ENCODE assay signal across 18 cellular contexts in the genomic region with DNA sequence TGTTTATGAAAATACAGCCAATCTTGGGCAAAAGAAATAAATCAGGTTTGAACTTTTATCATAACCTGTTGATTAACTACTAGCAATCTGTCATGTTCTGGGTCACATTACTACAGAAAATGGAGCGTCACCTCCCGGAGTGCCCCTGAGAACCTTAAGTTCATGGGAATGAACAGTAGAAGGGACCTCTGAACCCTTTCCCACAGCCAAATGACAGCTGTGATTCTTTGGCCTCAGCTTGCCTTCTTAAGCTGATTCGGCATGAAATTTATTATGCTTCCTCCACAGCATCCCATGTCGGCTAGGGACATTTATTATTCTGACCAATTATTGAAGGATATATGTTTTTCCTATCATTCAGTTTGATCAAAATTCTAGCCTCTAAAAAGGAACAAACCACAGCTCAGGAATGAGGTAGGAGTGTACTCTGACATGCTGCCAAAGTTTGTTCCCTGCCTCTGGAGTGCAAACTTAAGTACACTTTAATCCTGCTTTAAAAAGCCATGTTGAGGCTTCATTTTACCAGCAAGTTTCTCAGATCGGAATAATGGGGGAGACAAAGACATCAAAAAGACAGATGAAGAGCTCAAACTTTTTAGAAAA.
DNase-seq lines count a peak whose midpoint lies in the region; ATAC-seq, FAIRE-seq and TF ChIP-seq lines count a peak whose summit lies in the region.
"Had no signal": no experiment of that assay in that cellular context is flagged by ENCODE, and none has a peak within 500 bp of the region (broad histone marks: within the 10 kb centered on the region; RNA-seq: fewer than 3 reads in every experiment).

No MANE protein-coding gene starts in this region.

- no peak overlapping the region for H2AFZ ChIP-seq in astrocyte (ENCODE audit: low read depth, low read length)

- CTCF ChIA-PET in A673 (lab: Charles Lee) = no interaction called here

- DNase-seq in A673 (ENCODE audit: low spot score) (peak; percentile 43), astrocyte (ENCODE audit: low read depth) (peak; percentile 72), fibroblast of the conjunctiva (ENCODE audit: low read depth) (peak; percentile 18), osteocyte (ENCODE audit: extremely low spot score, unreplicated experiment) (no peak), COLO829 (ENCODE audit: low spot score) (no peak)
- DNase-seq in stimulated activated CD4-positive, alpha-beta T cell treated with anti-CD3 and anti-CD28 coated beads, Interleukin-2, amount 100 ng/mL, for 24 hours = no peak
- DNase-seq: effector CD4-positive, alpha-beta T cell; GOT3; islet precursor cell; Karpas-422; NCI-H524 treated with DMSO at 0.1 percent for 48 hours had no signal

- no peak overlapping the region for H3K4me3 ChIP-seq in A673 (ENCODE audit: low read depth, low read length, poor library complexity, severe bottlenecking)
- no peak overlapping the region for H3K4me3 ChIP-seq in astrocyte (ENCODE audit: insufficient read depth, low read depth, low read length)
- H3K4me3 ChIP-seq: skin epidermis had no signal

- no peaks in the 10 kb centered on the region for H3K36me3 ChIP-seq in A673 (ENCODE audit: insufficient read depth, low read length, poor library complexity, severe bottlenecking)
- no peaks in the 10 kb centered on the region for H3K36me3 ChIP-seq in astrocyte (ENCODE audit: insufficient read depth, low read length)

- TF ChIP-seq CTCF in A673 (conservative IDR thresholded peaks at IDR 0.05; ENCODE audit: low read depth, low read length) (no peak), astrocyte (IDR thresholded peaks at IDR 0.05; ENCODE audit: insufficient read depth, low read depth, low read length) (no peak), osteocyte (IDR thresholded peaks at IDR 0.05) (no peak)

- no TSS peak for BruUV-seq in A673 (replicated peaks; lab: Mats Ljungman, UMichigan)

- H3K4me3 Mint-ChIP-seq in astrocyte (ENCODE audit: unreplicated experiment) (no peak overlapping the region), osteocyte (ENCODE audit: unreplicated experiment) (no peak overlapping the region)
- H3K4me3 Mint-ChIP-seq: naive thymus-derived CD4-positive, alpha-beta T cell had no signal

- FAIRE-seq in astrocyte (lab: Jason Lieb, UNC) = no peak

- H4K20me1 ChIP-seq in astrocyte (ENCODE audit: insufficient read depth, low read length) = no peaks in the 10 kb centered on the region

- POLR2A ChIA-PET in A673 (lab: Charles Lee; ENCODE audit: low non-redundant PET) = no interaction called here

- H3K27ac Mint-ChIP-seq in astrocyte (ENCODE audit: unreplicated experiment) (peak overlapping the region; percentile 2), osteocyte (ENCODE audit: unreplicated experiment) (peak overlapping the region; percentile 58)
- H3K27ac Mint-ChIP-seq: naive thymus-derived CD4-positive, alpha-beta T cell had no signal

- intact Hi-C loops in A673 (cut with micrococcal nuclease; ENCODE audit: unreplicated experiment) = no loop called here

- H3K9ac ChIP-seq in astrocyte (ENCODE audit: low read length) = no peak overlapping the region

- ATAC-seq in GM21367 (IDR thresholded peaks at IDR 0.05; ENCODE audit: unreplicated experiment) (no peak), SK-N-SH treated with all-trans-retinoic acid at 6 μM for 48 hours (no peak)
- ATAC-seq: activated CD4-positive, CD25-positive, alpha-beta regulatory T cell treated with anti-CD3 and anti-CD28 coated beads, Interleukin-2, amount 50 U/mL, for 24 hours; naive thymus-derived CD4-positive, alpha-beta T cell; Panc1 had no signal

- H3K9me3 ChIP-seq in A673 (ENCODE audit: low read depth, low read length, poor library complexity, severe bottlenecking) (no peaks in the 10 kb centered on the region), astrocyte (ENCODE audit: insufficient read depth, low read depth, low read length) (no peaks in the 10 kb centered on the region)

- H3K27ac ChIP-seq in A673 (ENCODE audit: low read depth, low read length, poor library complexity, severe bottlenecking) (no peak overlapping the region), astrocyte (ENCODE audit: low read depth, low read length) (no peak overlapping the region)
- H3K27ac ChIP-seq: HL-60, skin epidermis had no signal

- peaks cover 26% of the 10 kb centered on the region for H3K4me1 ChIP-seq in A673 (ENCODE audit: insufficient read depth, low read length, poor library complexity, severe bottlenecking)
- H3K4me1 ChIP-seq in astrocyte (ENCODE audit: insufficient read depth, low read length) = peaks cover 6% of the 10 kb centered on the region

- peaks cover 13% of the 10 kb centered on the region for H3K4me1 Mint-ChIP-seq in astrocyte (ENCODE audit: low read depth, unreplicated experiment)
- H3K4me1 Mint-ChIP-seq in osteocyte (ENCODE audit: unreplicated experiment) = peaks cover 31% of the 10 kb centered on the region
- H3K4me1 Mint-ChIP-seq: naive thymus-derived CD4-positive, alpha-beta T cell had no signal

- H3K36me3 Mint-ChIP-seq in astrocyte (ENCODE audit: low read depth, unreplicated experiment) (no peaks in the 10 kb centered on the region), osteocyte (ENCODE audit: unreplicated experiment) (no peaks in the 10 kb centered on the region)
- H3K36me3 Mint-ChIP-seq: naive thymus-derived CD4-positive, alpha-beta T cell had no signal

- no peaks in the 10 kb centered on the region for H3K27me3 Mint-ChIP-seq in astrocyte (ENCODE audit: low read depth, unreplicated experiment)
- H3K27me3 Mint-ChIP-seq in osteocyte (ENCODE audit: unreplicated experiment) = no peaks in the 10 kb centered on the region
- H3K27me3 Mint-ChIP-seq: naive thymus-derived CD4-positive, alpha-beta T cell had no signal

- H3K27me3 ChIP-seq in A673 (replicated peaks; ENCODE audit: insufficient read depth, low read depth, low read length, poor library complexity) (no peaks in the 10 kb centered on the region), astrocyte (ENCODE audit: insufficient read depth, low read length) (no peaks in the 10 kb centered on the region)

- peak overlapping the region; percentile 4 for H3K4me2 ChIP-seq in astrocyte (ENCODE audit: low read length)

- no peaks in the 10 kb centered on the region for H3K79me2 ChIP-seq in astrocyte (ENCODE audit: insufficient read depth, low read length)

- no peaks in the 10 kb centered on the region for H3K9me3 Mint-ChIP-seq in astrocyte (ENCODE audit: unreplicated experiment)
- H3K9me3 Mint-ChIP-seq in osteocyte (ENCODE audit: unreplicated experiment) = no peaks in the 10 kb centered on the region

TF ChIP-seq in SK-N-SH treated with all-trans-retinoic acid at 6 μM for 48 hours, 23 proteins besides CTCF, POLR2A, EP300 and RAD21:
- TF ChIP-seq ZFP3 (CRISPR knock-in tag; IDR thresholded peaks at IDR 0.05) (no peak), SNAI2 (CRISPR knock-in tag; IDR thresholded peaks at IDR 0.05) (no peak)
- TF ChIP-seq, protein P1, sequence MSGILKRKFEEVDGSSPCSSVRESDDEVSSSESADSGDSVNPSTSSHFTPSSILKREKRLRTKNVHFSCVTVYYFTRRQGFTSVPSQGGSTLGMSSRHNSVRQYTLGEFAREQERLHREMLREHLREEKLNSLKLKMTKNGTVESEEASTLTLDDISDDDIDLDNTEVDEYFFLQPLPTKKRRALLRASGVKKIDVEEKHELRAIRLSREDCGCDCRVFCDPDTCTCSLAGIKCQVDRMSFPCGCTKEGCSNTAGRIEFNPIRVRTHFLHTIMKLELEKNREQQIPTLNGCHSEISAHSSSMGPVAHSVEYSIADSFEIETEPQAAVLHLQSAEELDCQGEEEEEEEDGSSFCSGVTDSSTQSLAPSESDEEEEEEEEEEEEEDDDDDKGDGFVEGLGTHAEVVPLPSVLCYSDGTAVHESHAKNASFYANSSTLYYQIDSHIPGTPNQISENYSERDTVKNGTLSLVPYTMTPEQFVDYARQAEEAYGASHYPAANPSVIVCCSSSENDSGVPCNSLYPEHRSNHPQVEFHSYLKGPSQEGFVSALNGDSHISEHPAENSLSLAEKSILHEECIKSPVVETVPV (CRISPR knock-in tag; IDR thresholded peaks at IDR 0.05) = no peak
- TF ChIP-seq, protein P2, sequence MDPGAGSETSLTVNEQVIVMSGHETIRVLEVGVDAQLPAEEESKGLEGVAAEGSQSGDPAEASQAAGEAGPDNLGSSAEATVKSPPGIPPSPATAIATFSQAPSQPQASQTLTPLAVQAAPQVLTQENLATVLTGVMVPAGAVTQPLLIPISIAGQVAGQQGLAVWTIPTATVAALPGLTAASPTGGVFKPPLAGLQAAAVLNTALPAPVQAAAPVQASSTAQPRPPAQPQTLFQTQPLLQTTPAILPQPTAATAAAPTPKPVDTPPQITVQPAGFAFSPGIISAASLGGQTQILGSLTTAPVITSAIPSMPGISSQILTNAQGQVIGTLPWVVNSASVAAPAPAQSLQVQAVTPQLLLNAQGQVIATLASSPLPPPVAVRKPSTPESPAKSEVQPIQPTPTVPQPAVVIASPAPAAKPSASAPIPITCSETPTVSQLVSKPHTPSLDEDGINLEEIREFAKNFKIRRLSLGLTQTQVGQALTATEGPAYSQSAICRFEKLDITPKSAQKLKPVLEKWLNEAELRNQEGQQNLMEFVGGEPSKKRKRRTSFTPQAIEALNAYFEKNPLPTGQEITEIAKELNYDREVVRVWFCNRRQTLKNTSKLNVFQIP (CRISPR knock-in tag; IDR thresholded peaks at IDR 0.05; ENCODE audit: borderline replicate concordance, low read depth) = no peak

Comparison
In these comparisons a context has a peak if more than half of its experiments do, and no peak if none do; other contexts are left out.
1. DNase-seq: peak in A673 (single experiment), astrocyte (single experiment) and fibroblast of the conjunctiva (single experiment); none in osteocyte (single experiment), stimulated activated CD4-positive, alpha-beta T cell treated with anti-CD3 and anti-CD28 coated beads, Interleukin-2, amount 100 ng/mL, for 24 hours (0 of 2) and COLO829 (single experiment).